26 cellular contexts compared by ENCODE assay signal in genomic region chr3:145704020-145704419, GRCh38.
A peak's percentile ranks its signal among the peaks of the same experiment; 100 is the strongest.
DNase-seq lines count a peak whose midpoint lies in the region; ATAC-seq and TF ChIP-seq lines count a peak whose summit lies in the region.
"Had no signal": no experiment of that assay in that cellular context is flagged by ENCODE, and none has a peak within 500 bp of the region (broad histone marks: within the 10 kb centered on the region; RNA-seq: fewer than 3 reads in every experiment).

No MANE protein-coding gene starts in this region.

- no peak for TF ChIP-seq CTCF in Calu3 (IDR thresholded peaks at IDR 0.05; ENCODE audit: unreplicated experiment)
- no peak for TF ChIP-seq CTCF in glutamatergic neuron (IDR thresholded peaks at IDR 0.05; ENCODE audit: partially characterized antibody, unreplicated experiment)

- DNase-seq in Calu3 (peak; percentile 56), MV-4-11 (lab: John Stamatoyannopoulos, UW) (peak; percentile 35), amniotic epithelial cell (ENCODE audit: low read depth) (peak; percentile 19), fibroblast of the conjunctiva (ENCODE audit: low read depth) (peak; percentile 17), neuronal stem cell (ENCODE audit: low spot score) (no peak), NCI-H510A (lab: John Stamatoyannopoulos, UW) (no peak), glutamatergic neuron (no peak)
- DNase-seq: ACHN; activated CD8-positive, alpha-beta T cell treated with anti-CD3 and anti-CD28 coated beads, Interleukin-2, amount 10 ng/mL, durations not matched to agents 7 days and 5 days; activated T-cell treated with anti-CD3 and anti-CD28 coated beads, Interleukin-2, amount 50 U/mL, for 24 hours; DMS153; head of caudate nucleus; NCI-H1092; NCI-H2029 treated with DMSO at 0.1 percent for 48 hours; NCI-H69; SHP77; substantia nigra had no signal

- no peak overlapping the region for H4K91ac ChIP-seq in neuronal stem cell (ENCODE audit: low read depth, low read length, poor library complexity)

- no peaks in the 10 kb centered on the region for H3K27me3 ChIP-seq in neuronal stem cell (ENCODE audit: control insufficient read depth in 3 of 3, insufficient read depth in 3 of 3, low read depth in 1 of 3, low read length in 3 of 3)
- H3K27me3 ChIP-seq: body of pancreas, neutrophil had no signal

- no peak overlapping the region for H3K14ac ChIP-seq in neuronal stem cell (ENCODE audit: low read length)

- H3K4me1 Mint-ChIP-seq in Calu3 (ENCODE audit: low read depth, unreplicated experiment) = peaks cover 8% of the 10 kb centered on the region
- H3K4me1 Mint-ChIP-seq in glutamatergic neuron (ENCODE audit: low read depth, unreplicated experiment) = no peaks in the 10 kb centered on the region
- H3K4me1 Mint-ChIP-seq: activated naive CD4-positive, alpha-beta T cell treated with anti-CD3 and anti-CD28 coated beads, Interleukin-2, amount 50 U/mL, for 24 hours had no signal

- no peak overlapping the region for H3K9ac ChIP-seq in neuronal stem cell (ENCODE audit: low read depth, low read length, poor library complexity)

- H4K8ac ChIP-seq in neuronal stem cell (ENCODE audit: low read depth, low read length) = no peak overlapping the region

- no peak overlapping the region for H2BK120ac ChIP-seq in neuronal stem cell (ENCODE audit: low read depth, low read length)

- ATAC-seq in HG03159 (IDR thresholded peaks at IDR 0.05; ENCODE audit: unreplicated experiment) = no peak
- ATAC-seq: activated CD8-positive, alpha-beta T cell treated with anti-CD3 and anti-CD28 coated beads, Interleukin-2, amount 10 ng/mL, durations not matched to agents 7 days and 5 days; body of pancreas; HCT116 had no signal

- no peaks in the 10 kb centered on the region for H3K79me1 ChIP-seq in neuronal stem cell (ENCODE audit: low read depth, low read length)

- peaks cover 0 to 2% of the 10 kb centered on the region in 2 donors for H3K9me3 ChIP-seq in neuronal stem cell (replicated peaks in 1 of 2; ENCODE audit: control insufficient read depth in 2 of 2, insufficient read depth in 1 of 2, low read depth in 1 of 2, low read length in 2 of 2)
- H3K9me3 ChIP-seq: body of pancreas, neutrophil had no signal

- no peak overlapping the region for H2BK5ac ChIP-seq in neuronal stem cell (ENCODE audit: low read length)

- CTCF ChIA-PET in Calu3 (lab: Charles Lee) = interaction anchor here (1.0 kb wide), 1 partner anchor 227 kb away, joined by 3 read pairs; no protein-coding TSS in a partner anchor

- H3K27ac ChIP-seq in neuronal stem cell (replicated peaks; ENCODE audit: low read length) = no peak overlapping the region
- H3K27ac ChIP-seq: body of pancreas, C4-2B, epithelial cell of prostate, HL-60, neutrophil had no signal

- H3K27ac Mint-ChIP-seq in Calu3 (ENCODE audit: unreplicated experiment) (no peak overlapping the region), glutamatergic neuron (ENCODE audit: unreplicated experiment) (no peak overlapping the region)
- H3K27ac Mint-ChIP-seq: activated CD8-positive, alpha-beta T cell treated with anti-CD3 and anti-CD28 coated beads, Interleukin-2, amount 10 ng/mL, durations not matched to agents 7 days and 5 days; activated naive CD4-positive, alpha-beta T cell treated with anti-CD3 and anti-CD28 coated beads, Interleukin-2, amount 50 U/mL, for 24 hours; activated T-cell treated with anti-CD3 and anti-CD28 coated beads, Interleukin-2, amount 50 U/mL, for 24 hours; T-helper 1 cell treated with Interleukin-12 subunit alpha and Interleukin-12 subunit beta and Interleukin-4 antibody, amounts not matched to agents 30 μg/mL and 1 μg/mL, for 36 hours had no signal

- no TSS peak for BruUV-seq in Calu3 (replicated peaks; lab: Mats Ljungman, UMichigan)

- H3K4ac ChIP-seq in neuronal stem cell (ENCODE audit: low read length) = no peak overlapping the region

- no peaks in the 10 kb centered on the region for H3K36me3 ChIP-seq in neuronal stem cell (replicated peaks in 1 of 2; ENCODE audit: control insufficient read depth in 2 of 2, insufficient read depth in 2 of 2, low read length in 2 of 2)
- H3K36me3 ChIP-seq: neutrophil had no signal

- H3K36me3 Mint-ChIP-seq in Calu3 (ENCODE audit: insufficient read depth, unreplicated experiment) (no peaks in the 10 kb centered on the region), glutamatergic neuron (ENCODE audit: unreplicated experiment) (no peaks in the 10 kb centered on the region)
- H3K36me3 Mint-ChIP-seq: activated naive CD4-positive, alpha-beta T cell treated with anti-CD3 and anti-CD28 coated beads, Interleukin-2, amount 50 U/mL, for 24 hours had no signal

- no peak overlapping the region for H3K23ac ChIP-seq in neuronal stem cell (ENCODE audit: low read depth, low read length, poor library complexity)

- no peak overlapping the region for H3K4me3 ChIP-seq in neuronal stem cell (ENCODE audit: low read length in 2 of 2)
- H3K4me3 ChIP-seq: body of pancreas had no signal

- no peaks in the 10 kb centered on the region for H3K9me3 Mint-ChIP-seq in Calu3 (ENCODE audit: low read depth, unreplicated experiment)
- no peaks in the 10 kb centered on the region for H3K9me3 Mint-ChIP-seq in glutamatergic neuron (ENCODE audit: unreplicated experiment)
- H3K9me3 Mint-ChIP-seq: activated naive CD4-positive, alpha-beta T cell treated with anti-CD3 and anti-CD28 coated beads, Interleukin-2, amount 50 U/mL, for 24 hours; activated T-cell treated with anti-CD3 and anti-CD28 coated beads, Interleukin-2, amount 50 U/mL, for 24 hours; T-helper 1 cell treated with Interleukin-12 subunit alpha and Interleukin-12 subunit beta and Interleukin-4 antibody, amounts not matched to agents 30 μg/mL and 1 μg/mL, for 36 hours had no signal

- H2AFZ ChIP-seq in neuronal stem cell (ENCODE audit: low read length) = no peak overlapping the region

- no peak overlapping the region for H2BK15ac ChIP-seq in neuronal stem cell (ENCODE audit: low read length)

- intact Hi-C loops in Calu3 (cut with micrococcal nuclease; ENCODE audit: unreplicated experiment) = no loop called here

- H3K27me3 Mint-ChIP-seq in Calu3 (ENCODE audit: unreplicated experiment) (no peaks in the 10 kb centered on the region), glutamatergic neuron (ENCODE audit: unreplicated experiment) (no peaks in the 10 kb centered on the region)
- H3K27me3 Mint-ChIP-seq: activated naive CD4-positive, alpha-beta T cell treated with anti-CD3 and anti-CD28 coated beads, Interleukin-2, amount 50 U/mL, for 24 hours; activated T-cell treated with anti-CD3 and anti-CD28 coated beads, Interleukin-2, amount 50 U/mL, for 24 hours had no signal

- peaks cover 0 to 2% of the 10 kb centered on the region in 2 donors for H3K4me1 ChIP-seq in neuronal stem cell (ENCODE audit: control insufficient read depth in 2 of 2, insufficient read depth in 1 of 2, low read depth in 1 of 2, low read length in 2 of 2)
- H3K4me1 ChIP-seq: body of pancreas had no signal

- no peak overlapping the region for H3K4me2 ChIP-seq in neuronal stem cell (ENCODE audit: insufficient read depth, low read length, poor library complexity, severe bottlenecking)

- no peak overlapping the region for H2AK5ac ChIP-seq in neuronal stem cell (ENCODE audit: low read depth, low read length)

- no peak overlapping the region for H2BK12ac ChIP-seq in neuronal stem cell (ENCODE audit: low read length)

- no peak overlapping the region for H3K18ac ChIP-seq in neuronal stem cell (ENCODE audit: low read length)

- no peak overlapping the region for H3K4me3 Mint-ChIP-seq in Calu3 (ENCODE audit: low read depth, unreplicated experiment)
- H3K4me3 Mint-ChIP-seq in glutamatergic neuron (ENCODE audit: unreplicated experiment) = no peak overlapping the region
- H3K4me3 Mint-ChIP-seq: activated CD8-positive, alpha-beta T cell treated with anti-CD3 and anti-CD28 coated beads, Interleukin-2, amount 10 ng/mL, durations not matched to agents 7 days and 5 days; activated naive CD4-positive, alpha-beta T cell treated with anti-CD3 and anti-CD28 coated beads, Interleukin-2, amount 50 U/mL, for 24 hours; activated T-cell treated with anti-CD3 and anti-CD28 coated beads, Interleukin-2, amount 50 U/mL, for 24 hours; T-helper 1 cell treated with Interleukin-12 subunit alpha and Interleukin-12 subunit beta and Interleukin-4 antibody, amounts not matched to agents 30 μg/mL and 1 μg/mL, for 36 hours had no signal

Comparison
In these comparisons a context has a peak if more than half of its experiments do, and no peak if none do; other contexts are left out.
1. DNase-seq: peak in Calu3 (single experiment), MV-4-11 (single experiment), amniotic epithelial cell (single experiment) and fibroblast of the conjunctiva (single experiment); none in neuronal stem cell (single experiment), NCI-H510A (single experiment) and glutamatergic neuron (single experiment).